Comparison of ENCODE assay signal across 2 cellular contexts in the genomic region with DNA sequence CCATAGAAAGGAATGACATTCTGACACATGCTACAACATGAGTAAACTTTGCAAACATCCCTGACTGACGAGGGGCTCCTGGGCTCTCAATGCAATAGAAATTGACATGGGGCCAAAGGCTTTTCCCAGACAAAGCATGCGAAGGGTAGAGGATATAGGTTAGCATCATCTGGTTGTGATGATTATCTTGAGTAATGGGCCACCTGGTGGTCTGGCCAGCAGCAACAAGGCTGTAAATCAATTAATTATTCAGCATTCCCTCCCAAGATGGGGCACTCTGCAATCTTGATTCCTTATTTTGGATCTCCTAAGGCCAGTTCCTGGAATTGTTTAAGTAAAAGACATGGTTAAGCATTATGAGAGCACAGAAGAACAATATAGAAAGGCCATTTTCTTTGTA.
TF ChIP-seq lines count a peak whose summit lies in the region.

No MANE protein-coding gene starts in this region.

TF ChIP-seq in GM23338, 12 proteins besides CTCF, POLR2A, EP300 and RAD21:
- TF ChIP-seq REST (IDR thresholded peaks at IDR 0.05; ENCODE audit: unreplicated experiment) (no peak), CREB1 (CRISPR knock-in tag; IDR thresholded peaks at IDR 0.05; ENCODE audit: low read depth) (no peak), ETS1 (IDR thresholded peaks at IDR 0.05) (no peak), NANOG (IDR thresholded peaks at IDR 0.05; ENCODE audit: borderline replicate concordance) (no peak), EZH2 (IDR thresholded peaks at IDR 0.05; ENCODE audit: low read depth, unreplicated experiment) (no peak), ZNF331 (CRISPR knock-in tag; IDR thresholded peaks at IDR 0.05; ENCODE audit: low read depth) (no peak), JUNB (IDR thresholded peaks at IDR 0.05; ENCODE audit: unreplicated experiment) (no peak), ZNF114 (CRISPR knock-in tag; IDR thresholded peaks at IDR 0.05) (no peak)
- TF ChIP-seq, protein P1, sequence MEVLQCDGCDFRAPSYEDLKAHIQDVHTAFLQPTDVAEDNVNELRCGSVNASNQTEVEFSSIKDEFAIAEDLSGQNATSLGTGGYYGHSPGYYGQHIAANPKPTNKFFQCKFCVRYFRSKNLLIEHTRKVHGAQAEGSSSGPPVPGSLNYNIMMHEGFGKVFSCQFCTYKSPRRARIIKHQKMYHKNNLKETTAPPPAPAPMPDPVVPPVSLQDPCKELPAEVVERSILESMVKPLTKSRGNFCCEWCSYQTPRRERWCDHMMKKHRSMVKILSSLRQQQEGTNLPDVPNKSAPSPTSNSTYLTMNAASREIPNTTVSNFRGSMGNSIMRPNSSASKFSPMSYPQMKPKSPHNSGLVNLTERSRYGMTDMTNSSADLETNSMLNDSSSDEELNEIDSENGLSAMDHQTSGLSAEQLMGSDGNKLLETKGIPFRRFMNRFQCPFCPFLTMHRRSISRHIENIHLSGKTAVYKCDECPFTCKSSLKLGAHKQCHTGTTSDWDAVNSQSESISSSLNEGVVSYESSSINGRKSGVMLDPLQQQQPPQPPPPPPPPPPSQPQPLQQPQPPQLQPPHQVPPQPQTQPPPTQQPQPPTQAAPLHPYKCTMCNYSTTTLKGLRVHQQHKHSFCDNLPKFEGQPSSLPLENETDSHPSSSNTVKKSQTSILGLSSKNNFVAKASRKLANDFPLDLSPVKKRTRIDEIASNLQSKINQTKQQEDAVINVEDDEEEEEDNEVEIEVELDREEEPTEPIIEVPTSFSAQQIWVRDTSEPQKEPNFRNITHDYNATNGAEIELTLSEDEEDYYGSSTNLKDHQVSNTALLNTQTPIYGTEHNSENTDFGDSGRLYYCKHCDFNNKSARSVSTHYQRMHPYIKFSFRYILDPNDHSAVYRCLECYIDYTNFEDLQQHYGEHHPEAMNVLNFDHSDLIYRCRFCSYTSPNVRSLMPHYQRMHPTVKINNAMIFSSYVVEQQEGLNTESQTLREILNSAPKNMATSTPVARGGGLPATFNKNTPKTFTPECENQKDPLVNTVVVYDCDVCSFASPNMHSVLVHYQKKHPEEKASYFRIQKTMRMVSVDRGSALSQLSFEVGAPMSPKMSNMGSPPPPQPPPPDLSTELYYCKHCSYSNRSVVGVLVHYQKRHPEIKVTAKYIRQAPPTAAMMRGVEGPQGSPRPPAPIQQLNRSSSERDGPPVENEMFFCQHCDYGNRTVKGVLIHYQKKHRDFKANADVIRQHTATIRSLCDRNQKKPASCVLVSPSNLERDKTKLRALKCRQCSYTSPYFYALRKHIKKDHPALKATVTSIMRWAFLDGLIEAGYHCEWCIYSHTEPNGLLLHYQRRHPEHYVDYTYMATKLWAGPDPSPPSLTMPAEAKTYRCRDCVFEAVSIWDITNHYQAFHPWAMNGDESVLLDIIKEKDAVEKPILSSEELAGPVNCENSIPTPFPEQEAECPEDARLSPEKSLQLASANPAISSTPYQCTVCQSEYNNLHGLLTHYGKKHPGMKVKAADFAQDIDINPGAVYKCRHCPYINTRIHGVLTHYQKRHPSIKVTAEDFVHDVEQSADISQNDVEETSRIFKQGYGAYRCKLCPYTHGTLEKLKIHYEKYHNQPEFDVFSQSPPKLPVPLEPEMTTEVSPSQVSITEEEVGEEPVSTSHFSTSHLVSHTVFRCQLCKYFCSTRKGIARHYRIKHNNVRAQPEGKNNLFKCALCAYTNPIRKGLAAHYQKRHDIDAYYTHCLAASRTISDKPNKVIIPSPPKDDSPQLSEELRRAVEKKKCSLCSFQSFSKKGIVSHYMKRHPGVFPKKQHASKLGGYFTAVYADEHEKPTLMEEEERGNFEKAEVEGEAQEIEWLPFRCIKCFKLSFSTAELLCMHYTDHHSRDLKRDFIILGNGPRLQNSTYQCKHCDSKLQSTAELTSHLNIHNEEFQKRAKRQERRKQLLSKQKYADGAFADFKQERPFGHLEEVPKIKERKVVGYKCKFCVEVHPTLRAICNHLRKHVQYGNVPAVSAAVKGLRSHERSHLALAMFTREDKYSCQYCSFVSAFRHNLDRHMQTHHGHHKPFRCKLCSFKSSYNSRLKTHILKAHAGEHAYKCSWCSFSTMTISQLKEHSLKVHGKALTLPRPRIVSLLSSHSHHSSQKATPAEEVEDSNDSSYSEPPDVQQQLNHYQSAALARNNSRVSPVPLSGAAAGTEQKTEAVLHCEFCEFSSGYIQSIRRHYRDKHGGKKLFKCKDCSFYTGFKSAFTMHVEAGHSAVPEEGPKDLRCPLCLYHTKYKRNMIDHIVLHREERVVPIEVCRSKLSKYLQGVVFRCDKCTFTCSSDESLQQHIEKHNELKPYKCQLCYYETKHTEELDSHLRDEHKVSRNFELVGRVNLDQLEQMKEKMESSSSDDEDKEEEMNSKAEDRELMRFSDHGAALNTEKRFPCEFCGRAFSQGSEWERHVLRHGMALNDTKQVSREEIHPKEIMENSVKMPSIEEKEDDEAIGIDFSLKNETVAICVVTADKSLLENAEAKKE (CRISPR knock-in tag; IDR thresholded peaks at IDR 0.05) = no peak

TF ChIP-seq in H1, 55 proteins besides CTCF, POLR2A, EP300 and RAD21:
- TF ChIP-seq SP1 (IDR thresholded peaks at IDR 0.05; ENCODE audit: low read depth, low read length) = no peak
- TF ChIP-seq KDM4A (IDR thresholded peaks at IDR 0.05; ENCODE audit: low read depth, low read length, severe bottlenecking) = no peak
- no peak for TF ChIP-seq KDM1A (IDR thresholded peaks at IDR 0.05; ENCODE audit: borderline replicate concordance, low read length)
- no peak for TF ChIP-seq RXRA (IDR thresholded peaks at IDR 0.05; ENCODE audit: insufficient read depth, low read depth, low read length)
- no peak for TF ChIP-seq CTBP2 (IDR thresholded peaks at IDR 0.05; ENCODE audit: borderline replicate concordance, insufficient read depth, insufficient read length, low read length)
- TF ChIP-seq E2F6 (IDR thresholded peaks at IDR 0.05) = no peak
- no peak for TF ChIP-seq TBP (IDR thresholded peaks at IDR 0.05; ENCODE audit: low read depth, low read length)
- TF ChIP-seq, protein P2, sequence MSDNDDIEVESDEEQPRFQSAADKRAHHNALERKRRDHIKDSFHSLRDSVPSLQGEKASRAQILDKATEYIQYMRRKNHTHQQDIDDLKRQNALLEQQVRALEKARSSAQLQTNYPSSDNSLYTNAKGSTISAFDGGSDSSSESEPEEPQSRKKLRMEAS (IDR thresholded peaks at IDR 0.05) = no peak
- no peak for TF ChIP-seq GTF2F1 (IDR thresholded peaks at IDR 0.05; ENCODE audit: borderline replicate concordance, low read depth, low read length)
- no peak for TF ChIP-seq ZNF274 (IDR thresholded peaks at IDR 0.05; ENCODE audit: borderline replicate concordance, extremely low read depth, low read length)
- no peak for TF ChIP-seq SP2 (IDR thresholded peaks at IDR 0.05; ENCODE audit: low read length)
- no peak for TF ChIP-seq HDAC2 (IDR thresholded peaks at IDR 0.05; ENCODE audit: borderline replicate concordance in 1 of 2, low read depth in 2 of 2, low read length in 2 of 2)
- no peak for TF ChIP-seq NANOG (IDR thresholded peaks at IDR 0.05; ENCODE audit: insufficient read depth, low read depth, low read length, poor library complexity, severe bottlenecking)
- TF ChIP-seq YY1 (IDR thresholded peaks at IDR 0.05; ENCODE audit: low read depth, low read length) = no peak
- TF ChIP-seq EGR1 (IDR thresholded peaks at IDR 0.05; ENCODE audit: borderline replicate concordance, low read depth, low read length) = no peak
- no peak for TF ChIP-seq TEAD4 (IDR thresholded peaks at IDR 0.05; ENCODE audit: low read depth, low read length)
- no peak for TF ChIP-seq SIRT6 (IDR thresholded peaks at IDR 0.05; ENCODE audit: low read length)
- no peak for TF ChIP-seq TAF1 (IDR thresholded peaks at IDR 0.05; ENCODE audit: low read depth, low read length)
- no peak for TF ChIP-seq JUND (IDR thresholded peaks at IDR 0.05; ENCODE audit: low read length)
